In genomic region chr3:57038466-57039164, GRCh38 we compare ENCODE assay signal across 25 cellular contexts. TPM values are rescaled to one million over a fixed set of nuclear protein-coding genes. Genes with fewer than 3 reads are reported as not detected.
DNase-seq lines count a peak whose midpoint lies in the region; ATAC-seq and TF ChIP-seq lines count a peak whose summit lies in the region.
"Had no signal": no experiment of that assay in that cellular context is flagged by ENCODE, and none has a peak within 500 bp of the region (broad histone marks: within the 10 kb centered on the region; RNA-seq: fewer than 3 reads in every experiment).

No MANE protein-coding gene starts in this region.

- H3K4me1 ChIP-seq in HEK293 (ENCODE audit: control insufficient read depth, insufficient read depth, low read length): no peaks in the 10 kb centered on the region
- H3K4me1 ChIP-seq: BE2C, Peyer's patch had no signal

- no peaks in the 10 kb centered on the region for H3K36me3 Mint-ChIP-seq in activated CD4-positive, alpha-beta T cell treated with anti-CD3 and anti-CD28 coated beads for 36 hours (ENCODE audit: low read depth)
- H3K36me3 Mint-ChIP-seq in activated CD4-positive, alpha-beta T cell treated with anti-CD3 and anti-CD28 coated beads, Interleukin-2, amount 10 ng/mL, durations not matched to agents 24 days and 14 days (ENCODE audit: low read depth): no peaks in the 10 kb centered on the region
- H3K36me3 Mint-ChIP-seq in activated CD8-positive, alpha-beta T cell treated with anti-CD3 and anti-CD28 coated beads, Interleukin-2, amount 10 ng/mL, durations not matched to agents 7 days and 5 days (ENCODE audit: low read depth): no peaks in the 10 kb centered on the region
- H3K36me3 Mint-ChIP-seq: CD4-positive, CD25-positive, alpha-beta regulatory T cell had no signal

- no peak overlapping the region for H3K27ac Mint-ChIP-seq in activated CD4-positive, alpha-beta T cell treated with anti-CD3 and anti-CD28 coated beads for 36 hours
- H3K27ac Mint-ChIP-seq in activated CD4-positive, alpha-beta T cell treated with anti-CD3 and anti-CD28 coated beads, Interleukin-2, amount 10 ng/mL, durations not matched to agents 24 days and 14 days: no peak overlapping the region
- no peak overlapping the region for H3K27ac Mint-ChIP-seq in activated CD8-positive, alpha-beta T cell treated with anti-CD3 and anti-CD28 coated beads, Interleukin-2, amount 10 ng/mL, durations not matched to agents 7 days and 5 days

- H3K27ac ChIP-seq in HEK293 (ENCODE audit: extremely low read depth, low read depth, low read length): no peak overlapping the region
- H3K27ac ChIP-seq: KMS-11, Peyer's patch had no signal

- POLR2A ChIA-PET in activated CD4-positive, alpha-beta T cell treated with anti-CD3 and anti-CD28 coated beads for 36 hours (lab: Charles Lee): no interaction called here
- POLR2A ChIA-PET in HEK293 (lab: Yijun Ruan, JAX): no interaction called here
- POLR2A ChIA-PET in activated CD8-positive, alpha-beta T cell treated with anti-CD3 and anti-CD28 coated beads, Interleukin-2, amount 10 ng/mL, durations not matched to agents 7 days and 5 days (lab: Charles Lee): no interaction called here

- peaks cover 5% of the 10 kb centered on the region for H3K27me3 Mint-ChIP-seq in activated CD4-positive, alpha-beta T cell treated with anti-CD3 and anti-CD28 coated beads for 36 hours
- peaks cover 8% of the 10 kb centered on the region for H3K27me3 Mint-ChIP-seq in activated CD4-positive, alpha-beta T cell treated with anti-CD3 and anti-CD28 coated beads, Interleukin-2, amount 10 ng/mL, durations not matched to agents 24 days and 14 days
- H3K27me3 Mint-ChIP-seq in activated CD8-positive, alpha-beta T cell treated with anti-CD3 and anti-CD28 coated beads, Interleukin-2, amount 10 ng/mL, durations not matched to agents 7 days and 5 days (ENCODE audit: low read depth): peaks cover 18% of the 10 kb centered on the region

- DNase-seq in activated CD4-positive, alpha-beta T cell treated with anti-CD3 and anti-CD28 coated beads for 36 hours: no peak
- no peak for DNase-seq in activated CD4-positive, alpha-beta T cell treated with anti-CD3 and anti-CD28 coated beads, Interleukin-2, amount 10 ng/mL, durations not matched to agents 24 days and 14 days
- DNase-seq in activated CD8-positive, alpha-beta T cell treated with anti-CD3 and anti-CD28 coated beads, Interleukin-2, amount 10 ng/mL, durations not matched to agents 7 days and 5 days: peak; percentile 31
- DNase-seq in stimulated activated naive CD8-positive, alpha-beta T cell treated with anti-CD3 and anti-CD28 coated beads, Interleukin-15, Interleukin-2, amounts not matched to agents 100 U/mL and 50 U/mL, for 24 hours: no peak
- no peak for DNase-seq in CD1c-positive myeloid dendritic cell (ENCODE audit: extremely low spot score)
- DNase-seq: 8988T; ACHN; BE2C; CD4-positive, CD25-positive, alpha-beta regulatory T cell; DMS153; DND-41; MM.1S; NCI-H1048; NCI-H1417; NCI-H1694; NCI-H2029 treated with DMSO at 0.1 percent for 48 hours; NCI-H226; NCI-H510A; NCI-H69; OCI-M1; Peyer's patch; SHP77 treated with DMSO at 0.1 percent for 48 hours had no signal

- TF ChIP-seq CTCF in HEK293 (tag by site-specific recombination; IDR thresholded peaks at IDR 0.05): no peak

- CTCF ChIA-PET in activated CD4-positive, alpha-beta T cell treated with anti-CD3 and anti-CD28 coated beads for 36 hours (lab: Charles Lee): no interaction called here
- CTCF ChIA-PET in HEK293 (lab: Yijun Ruan, JAX): interaction anchor here (0.6 to 1.7 kb wide), 2 partner anchors 43 to 836 kb away, joined by 3 to 5 read pairs; no protein-coding TSS in a partner anchor
- CTCF ChIA-PET in activated CD8-positive, alpha-beta T cell treated with anti-CD3 and anti-CD28 coated beads, Interleukin-2, amount 10 ng/mL, durations not matched to agents 7 days and 5 days (lab: Charles Lee): no interaction called here

- H3K4me3 ChIP-seq in HEK293 (ENCODE audit: low read depth, low read length): no peak overlapping the region
- H3K4me3 ChIP-seq: Peyer's patch had no signal

- peak; percentile 39 for ATAC-seq in activated CD4-positive, alpha-beta T cell treated with anti-CD3 and anti-CD28 coated beads for 36 hours
- ATAC-seq in activated CD8-positive, alpha-beta T cell treated with anti-CD3 and anti-CD28 coated beads, Interleukin-2, amount 10 ng/mL, durations not matched to agents 7 days and 5 days: no peak
- ATAC-seq in stimulated activated naive CD8-positive, alpha-beta T cell treated with anti-CD3 and anti-CD28 coated beads, Interleukin-15, Interleukin-2, amounts not matched to agents 100 U/mL and 50 U/mL, for 24 hours: peak; percentile 64
- ATAC-seq in HG02840 (IDR thresholded peaks at IDR 0.05; ENCODE audit: low FRiP score, unreplicated experiment): no peak

- no peaks in the 10 kb centered on the region for H3K4me1 Mint-ChIP-seq in activated CD4-positive, alpha-beta T cell treated with anti-CD3 and anti-CD28 coated beads for 36 hours
- peaks cover 2% of the 10 kb centered on the region for H3K4me1 Mint-ChIP-seq in activated CD4-positive, alpha-beta T cell treated with anti-CD3 and anti-CD28 coated beads, Interleukin-2, amount 10 ng/mL, durations not matched to agents 24 days and 14 days
- no peaks in the 10 kb centered on the region for H3K4me1 Mint-ChIP-seq in activated CD8-positive, alpha-beta T cell treated with anti-CD3 and anti-CD28 coated beads, Interleukin-2, amount 10 ng/mL, durations not matched to agents 7 days and 5 days (ENCODE audit: low read depth)
- H3K4me1 Mint-ChIP-seq: CD4-positive, CD25-positive, alpha-beta regulatory T cell had no signal

- no peaks in the 10 kb centered on the region for H3K9me3 Mint-ChIP-seq in activated CD4-positive, alpha-beta T cell treated with anti-CD3 and anti-CD28 coated beads for 36 hours (ENCODE audit: low read depth)
- H3K9me3 Mint-ChIP-seq in activated CD4-positive, alpha-beta T cell treated with anti-CD3 and anti-CD28 coated beads, Interleukin-2, amount 10 ng/mL, durations not matched to agents 24 days and 14 days: no peaks in the 10 kb centered on the region
- no peaks in the 10 kb centered on the region for H3K9me3 Mint-ChIP-seq in activated CD8-positive, alpha-beta T cell treated with anti-CD3 and anti-CD28 coated beads, Interleukin-2, amount 10 ng/mL, durations not matched to agents 7 days and 5 days (ENCODE audit: insufficient read depth)
- H3K9me3 Mint-ChIP-seq: CD4-positive, CD25-positive, alpha-beta regulatory T cell had no signal

- H3K4me3 Mint-ChIP-seq in activated CD4-positive, alpha-beta T cell treated with anti-CD3 and anti-CD28 coated beads for 36 hours: no peak overlapping the region
- no peak overlapping the region for H3K4me3 Mint-ChIP-seq in activated CD4-positive, alpha-beta T cell treated with anti-CD3 and anti-CD28 coated beads, Interleukin-2, amount 10 ng/mL, durations not matched to agents 24 days and 14 days
- H3K4me3 Mint-ChIP-seq in activated CD8-positive, alpha-beta T cell treated with anti-CD3 and anti-CD28 coated beads, Interleukin-2, amount 10 ng/mL, durations not matched to agents 7 days and 5 days: no peak overlapping the region
- H3K4me3 Mint-ChIP-seq: CD4-positive, CD25-positive, alpha-beta regulatory T cell had no signal

- no peaks in the 10 kb centered on the region for H3K9me3 ChIP-seq in HEK293 (ENCODE audit: control insufficient read depth, insufficient read depth, low read depth, low read length)
- H3K9me3 ChIP-seq: BE2C, Peyer's patch had no signal

- intact Hi-C loops in activated CD4-positive, alpha-beta T cell treated with anti-CD3 and anti-CD28 coated beads for 36 hours (cut with DNase I, micrococcal nuclease): no loop called here
- intact Hi-C loops in activated CD4-positive, alpha-beta T cell treated with anti-CD3 and anti-CD28 coated beads, Interleukin-2, amount 10 ng/mL, durations not matched to agents 24 days and 14 days (cut with micrococcal nuclease): no loop called here

- no peaks in the 10 kb centered on the region for H3K36me3 ChIP-seq in HEK293 (ENCODE audit: control insufficient read depth in 2 of 2, insufficient read depth in 1 of 2, low read length in 2 of 2)
- H3K36me3 ChIP-seq: BE2C, Peyer's patch had no signal

TF ChIP-seq in HEK293, 187 proteins besides CTCF, POLR2A, EP300 and RAD21:
- no peak for TF ChIP-seq ZNF558 (tag by site-specific recombination; IDR thresholded peaks at IDR 0.05)
- TF ChIP-seq ZNF146 (tag by site-specific recombination; IDR thresholded peaks at IDR 0.05): no peak
- TF ChIP-seq ZNF501 (tag by site-specific recombination; IDR thresholded peaks at IDR 0.05): no peak
- TF ChIP-seq ZNF121 (tag by site-specific recombination; IDR thresholded peaks at IDR 0.05): peak; percentile 67
- TF ChIP-seq ZBTB44 (tag by site-specific recombination; IDR thresholded peaks at IDR 0.05): no peak
- TF ChIP-seq ZNF423 (tag by site-specific recombination; IDR thresholded peaks at IDR 0.05): no peak
TF ChIP-seq in HEK293: peak in this region for 1.

RNA-seq across cellular contexts. Expression of gene SPATA12, which starts 21.8 kb away (rescaled TPM):
- total RNA-seq in activated CD4-positive, alpha-beta T cell treated with anti-CD3 and anti-CD28 coated beads for 36 hours: not detected
- total RNA-seq in activated CD4-positive, alpha-beta T cell treated with anti-CD3 and anti-CD28 coated beads, Interleukin-2, amount 10 ng/mL, durations not matched to agents 24 days and 14 days: not detected in 2 replicates
- not detected for total RNA-seq in activated CD8-positive, alpha-beta T cell treated with anti-CD3 and anti-CD28 coated beads, Interleukin-2, amount 10 ng/mL, durations not matched to agents 7 days and 5 days
- total RNA-seq: CD4-positive, CD25-positive, alpha-beta regulatory T cell; Peyer's patch had no signal

Comparison
In these comparisons a context has a peak if more than half of its experiments do, and no peak if none do; other contexts are left out.
1. ATAC-seq: peak in activated CD4-positive, alpha-beta T cell treated with anti-CD3 and anti-CD28 coated beads for 36 hours (single experiment) and stimulated activated naive CD8-positive, alpha-beta T cell treated with anti-CD3 and anti-CD28 coated beads, Interleukin-15, Interleukin-2, amounts not matched to agents 100 U/mL and 50 U/mL, for 24 hours (single experiment); none in activated CD8-positive, alpha-beta T cell treated with anti-CD3 and anti-CD28 coated beads, Interleukin-2, amount 10 ng/mL, durations not matched to agents 7 days and 5 days (single experiment) and HG02840 (single experiment).